ENCODE assay signal across 1 cellular context in genomic region chr5:124651663-124652513, GRCh38.
A peak's percentile ranks its signal among the peaks of the same experiment; 100 is the strongest.
TF ChIP-seq lines count a peak whose summit lies in the region.

No MANE protein-coding gene starts in this region.

TF ChIP-seq in K562, 482 proteins besides CTCF, POLR2A, EP300 and RAD21 (continued from another document and continues in another):
- TF ChIP-seq ZBTB34 (CRISPR knock-in tag; IDR thresholded peaks at IDR 0.05), result no peak
- no peak for TF ChIP-seq ZNF280B (CRISPR knock-in tag; IDR thresholded peaks at IDR 0.05)
- TF ChIP-seq RBM17 (IDR thresholded peaks at IDR 0.05; ENCODE audit: borderline replicate concordance, low read depth, low read length), result no peak
- TF ChIP-seq HLTF (IDR thresholded peaks at IDR 0.05), result peak; percentile 71; the same call in 1 of the 2 replicates
- TF ChIP-seq FOSL1 (tag; conservative IDR thresholded peaks at IDR 0.05), result peak; percentile 84
- peak; percentile 71 for TF ChIP-seq TOE1 (IDR thresholded peaks at IDR 0.05; ENCODE audit: borderline replicate concordance)
- peak; percentile 71; the same call in 1 of the 2 replicates for TF ChIP-seq TOE1 (CRISPR knock-in tag; IDR thresholded peaks at IDR 0.05; ENCODE audit: borderline replicate concordance, low read depth)
- peak; percentile 97 for TF ChIP-seq CBFA2T2 (conservative IDR thresholded peaks at IDR 0.05)
- TF ChIP-seq ZKSCAN3 (CRISPR knock-in tag; IDR thresholded peaks at IDR 0.05), result no peak
- peak; percentile 73 for TF ChIP-seq ESRRA (IDR thresholded peaks at IDR 0.05; ENCODE audit: borderline replicate concordance, low read depth)
- no peak for TF ChIP-seq WHSC1 (IDR thresholded peaks at IDR 0.05; ENCODE audit: low read length)
- no peak for TF ChIP-seq TCF7L2 (IDR thresholded peaks at IDR 0.05; ENCODE audit: low read depth, low read length)
- TF ChIP-seq ZNF324 (CRISPR knock-in tag; IDR thresholded peaks at IDR 0.05), result no peak
- TF ChIP-seq MBD2 (IDR thresholded peaks at IDR 0.05; ENCODE audit: borderline replicate concordance, low read depth), result peak; percentile 36; the same call in 1 of the 2 replicates
- TF ChIP-seq CHCHD3 (CRISPR knock-in tag; IDR thresholded peaks at IDR 0.05), result no peak
- TF ChIP-seq, protein P1, sequence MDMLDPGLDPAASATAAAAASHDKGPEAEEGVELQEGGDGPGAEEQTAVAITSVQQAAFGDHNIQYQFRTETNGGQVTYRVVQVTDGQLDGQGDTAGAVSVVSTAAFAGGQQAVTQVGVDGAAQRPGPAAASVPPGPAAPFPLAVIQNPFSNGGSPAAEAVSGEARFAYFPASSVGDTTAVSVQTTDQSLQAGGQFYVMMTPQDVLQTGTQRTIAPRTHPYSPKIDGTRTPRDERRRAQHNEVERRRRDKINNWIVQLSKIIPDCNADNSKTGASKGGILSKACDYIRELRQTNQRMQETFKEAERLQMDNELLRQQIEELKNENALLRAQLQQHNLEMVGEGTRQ (CRISPR knock-in tag; IDR thresholded peaks at IDR 0.05), result no peak
- peak; percentile 56; the same call in 1 of the 2 replicates for TF ChIP-seq FOXJ2 (tag; IDR thresholded peaks at IDR 0.05)
- no peak for TF ChIP-seq ZNF354B (CRISPR knock-in tag; IDR thresholded peaks at IDR 0.05)
- TF ChIP-seq CHD2 (IDR thresholded peaks at IDR 0.05; ENCODE audit: low read depth, low read length), result 0 out of 2 replicates have a peak, but pooled peaks have one; percentile 22
- TF ChIP-seq NCOA1 (IDR thresholded peaks at IDR 0.05; ENCODE audit: low read depth), result peak; percentile 88
- TF ChIP-seq TFAM (CRISPR knock-in tag; conservative IDR thresholded peaks at IDR 0.05), result no peak
- no peak for TF ChIP-seq HMG20A (CRISPR knock-in tag; conservative IDR thresholded peaks at IDR 0.05)
- TF ChIP-seq UBTF (IDR thresholded peaks at IDR 0.05; ENCODE audit: borderline replicate concordance in 1 of 2, low read depth in 2 of 2, low read length in 2 of 2), result no peak; a peak in 1 of 4 replicates
- TF ChIP-seq, protein P2, sequence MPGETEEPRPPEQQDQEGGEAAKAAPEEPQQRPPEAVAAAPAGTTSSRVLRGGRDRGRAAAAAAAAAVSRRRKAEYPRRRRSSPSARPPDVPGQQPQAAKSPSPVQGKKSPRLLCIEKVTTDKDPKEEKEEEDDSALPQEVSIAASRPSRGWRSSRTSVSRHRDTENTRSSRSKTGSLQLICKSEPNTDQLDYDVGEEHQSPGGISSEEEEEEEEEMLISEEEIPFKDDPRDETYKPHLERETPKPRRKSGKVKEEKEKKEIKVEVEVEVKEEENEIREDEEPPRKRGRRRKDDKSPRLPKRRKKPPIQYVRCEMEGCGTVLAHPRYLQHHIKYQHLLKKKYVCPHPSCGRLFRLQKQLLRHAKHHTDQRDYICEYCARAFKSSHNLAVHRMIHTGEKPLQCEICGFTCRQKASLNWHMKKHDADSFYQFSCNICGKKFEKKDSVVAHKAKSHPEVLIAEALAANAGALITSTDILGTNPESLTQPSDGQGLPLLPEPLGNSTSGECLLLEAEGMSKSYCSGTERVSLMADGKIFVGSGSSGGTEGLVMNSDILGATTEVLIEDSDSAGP (CRISPR knock-in tag; IDR thresholded peaks at IDR 0.05), result 0 out of 2 replicates have a peak, but pooled peaks have one; percentile 70
- TF ChIP-seq, protein P3, sequence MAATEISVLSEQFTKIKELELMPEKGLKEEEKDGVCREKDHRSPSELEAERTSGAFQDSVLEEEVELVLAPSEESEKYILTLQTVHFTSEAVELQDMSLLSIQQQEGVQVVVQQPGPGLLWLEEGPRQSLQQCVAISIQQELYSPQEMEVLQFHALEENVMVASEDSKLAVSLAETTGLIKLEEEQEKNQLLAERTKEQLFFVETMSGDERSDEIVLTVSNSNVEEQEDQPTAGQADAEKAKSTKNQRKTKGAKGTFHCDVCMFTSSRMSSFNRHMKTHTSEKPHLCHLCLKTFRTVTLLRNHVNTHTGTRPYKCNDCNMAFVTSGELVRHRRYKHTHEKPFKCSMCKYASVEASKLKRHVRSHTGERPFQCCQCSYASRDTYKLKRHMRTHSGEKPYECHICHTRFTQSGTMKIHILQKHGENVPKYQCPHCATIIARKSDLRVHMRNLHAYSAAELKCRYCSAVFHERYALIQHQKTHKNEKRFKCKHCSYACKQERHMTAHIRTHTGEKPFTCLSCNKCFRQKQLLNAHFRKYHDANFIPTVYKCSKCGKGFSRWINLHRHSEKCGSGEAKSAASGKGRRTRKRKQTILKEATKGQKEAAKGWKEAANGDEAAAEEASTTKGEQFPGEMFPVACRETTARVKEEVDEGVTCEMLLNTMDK (IDR thresholded peaks at IDR 0.05; ENCODE audit: borderline replicate concordance, insufficient read depth, low read depth, low read length, poor library complexity, severe bottlenecking), result no peak
- TF ChIP-seq EGR1 (conservative IDR thresholded peaks at IDR 0.05), result peak; percentile 90
- peak; percentile 91 for TF ChIP-seq NEUROD1 (IDR thresholded peaks at IDR 0.05; ENCODE audit: borderline replicate concordance, low read depth, low read length, partially characterized antibody)
- no peak for TF ChIP-seq XRCC3 (IDR thresholded peaks at IDR 0.05)
- no peak for TF ChIP-seq PATZ1 (CRISPR knock-in tag; IDR thresholded peaks at IDR 0.05; ENCODE audit: borderline replicate concordance)
- TF ChIP-seq GTF2A2 (tag; IDR thresholded peaks at IDR 0.05), result no peak
- TF ChIP-seq YBX1 (IDR thresholded peaks at IDR 0.05), result no peak
- no peak for TF ChIP-seq FOXO4 (CRISPR knock-in tag; IDR thresholded peaks at IDR 0.05)
- TF ChIP-seq SMAD1 (IDR thresholded peaks at IDR 0.05; ENCODE audit: low read depth, low read length, partially characterized antibody), result peak; percentile 82
- TF ChIP-seq BRF1 (IDR thresholded peaks at IDR 0.05; ENCODE audit: borderline replicate concordance, extremely low read depth, insufficient read length), result no peak
- TF ChIP-seq, protein P4, sequence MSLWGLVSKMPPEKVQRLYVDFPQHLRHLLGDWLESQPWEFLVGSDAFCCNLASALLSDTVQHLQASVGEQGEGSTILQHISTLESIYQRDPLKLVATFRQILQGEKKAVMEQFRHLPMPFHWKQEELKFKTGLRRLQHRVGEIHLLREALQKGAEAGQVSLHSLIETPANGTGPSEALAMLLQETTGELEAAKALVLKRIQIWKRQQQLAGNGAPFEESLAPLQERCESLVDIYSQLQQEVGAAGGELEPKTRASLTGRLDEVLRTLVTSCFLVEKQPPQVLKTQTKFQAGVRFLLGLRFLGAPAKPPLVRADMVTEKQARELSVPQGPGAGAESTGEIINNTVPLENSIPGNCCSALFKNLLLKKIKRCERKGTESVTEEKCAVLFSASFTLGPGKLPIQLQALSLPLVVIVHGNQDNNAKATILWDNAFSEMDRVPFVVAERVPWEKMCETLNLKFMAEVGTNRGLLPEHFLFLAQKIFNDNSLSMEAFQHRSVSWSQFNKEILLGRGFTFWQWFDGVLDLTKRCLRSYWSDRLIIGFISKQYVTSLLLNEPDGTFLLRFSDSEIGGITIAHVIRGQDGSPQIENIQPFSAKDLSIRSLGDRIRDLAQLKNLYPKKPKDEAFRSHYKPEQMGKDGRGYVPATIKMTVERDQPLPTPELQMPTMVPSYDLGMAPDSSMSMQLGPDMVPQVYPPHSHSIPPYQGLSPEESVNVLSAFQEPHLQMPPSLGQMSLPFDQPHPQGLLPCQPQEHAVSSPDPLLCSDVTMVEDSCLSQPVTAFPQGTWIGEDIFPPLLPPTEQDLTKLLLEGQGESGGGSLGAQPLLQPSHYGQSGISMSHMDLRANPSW (CRISPR knock-in tag; IDR thresholded peaks at IDR 0.05), result no peak
- TF ChIP-seq ARID3B (CRISPR knock-in tag; IDR thresholded peaks at IDR 0.05; ENCODE audit: borderline replicate concordance), result no peak
- no peak for TF ChIP-seq POLR3G (IDR thresholded peaks at IDR 0.05; ENCODE audit: extremely low read depth, insufficient read length, insufficient replicate concordance)
- peak; percentile 62; the same call in 1 of the 2 replicates for TF ChIP-seq MITF (IDR thresholded peaks at IDR 0.05)
